8 cellular contexts compared by ENCODE assay signal in the genomic region with DNA sequence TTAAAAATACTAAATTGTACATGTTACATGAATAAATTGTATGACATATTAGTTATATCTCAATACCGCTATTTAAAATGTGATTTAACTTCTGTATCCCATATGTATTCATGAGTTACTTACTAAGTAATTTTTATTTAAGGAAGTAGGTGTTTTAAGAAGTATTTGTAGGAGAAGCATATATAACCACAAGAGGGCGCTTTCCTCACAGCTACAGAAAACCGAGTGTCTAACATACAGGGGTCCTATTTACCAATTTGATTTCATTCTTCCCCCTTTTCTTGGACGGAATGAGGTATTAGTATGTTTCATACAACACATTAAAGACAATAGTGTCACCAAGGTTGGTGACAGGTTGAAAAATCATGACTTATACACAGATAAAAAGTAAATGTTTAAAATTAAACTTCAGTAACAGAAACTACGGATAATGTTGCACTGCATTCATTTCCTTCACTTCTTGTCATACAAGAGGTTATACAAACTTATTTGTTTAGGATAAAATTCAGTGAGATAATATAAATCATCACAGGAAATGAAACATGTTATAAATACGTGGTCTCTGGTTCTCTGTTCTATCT.
A peak's percentile ranks its signal among the peaks of the same experiment; 100 is the strongest.
DNase-seq lines count a peak whose midpoint lies in the region; ATAC-seq and TF ChIP-seq lines count a peak whose summit lies in the region.

No MANE protein-coding gene starts in this region.

- peak; percentile 93 for TF ChIP-seq CTCF in SK-N-SH (IDR thresholded peaks at IDR 0.05)
- peak; percentile 91 for TF ChIP-seq CTCF in foreskin keratinocyte (conservative IDR thresholded peaks at IDR 0.05)

- H3K27me3 ChIP-seq in SK-N-SH (ENCODE audit: insufficient read depth), result no peaks in the 10 kb centered on the region
- no peaks in the 10 kb centered on the region for H3K27me3 ChIP-seq in foreskin keratinocyte

- 32% methylated on average over 6 of the region's 6 CpGs for WGBS in SK-N-SH (ENCODE audit: low lambda C conversion rate)

- H3K4me3 ChIP-seq in SK-N-SH (ENCODE audit: low read depth in 2 of 2, low read length in 1 of 2), result peak overlapping the region in 1 of 2 experiments; percentile 5; a peak in 1 of 4 replicates

- H3K27ac ChIP-seq in SK-N-SH (ENCODE audit: low read depth in 2 of 2, low read length in 1 of 2) (peak overlapping the region in 1 of 2 experiments; percentile 72; a peak in 2 of 4 replicates), foreskin keratinocyte (no peak overlapping the region)

- TF ChIP-seq EP300 in SK-N-SH (IDR thresholded peaks at IDR 0.05; ENCODE audit: borderline replicate concordance in 1 of 2, low read depth in 1 of 2, low read length in 1 of 2), result no peak

- no peaks in the 10 kb centered on the region for H4K20me1 ChIP-seq in SK-N-SH (ENCODE audit: insufficient read depth)

- H2AFZ ChIP-seq in SK-N-SH (ENCODE audit: low read depth), result no peak overlapping the region

- POLR2A ChIA-PET in SK-N-SH (lab: Yijun Ruan, JAX), result no interaction called here

- no peaks in the 10 kb centered on the region; a peak in 1 of 4 replicates for H3K4me1 ChIP-seq in SK-N-SH (ENCODE audit: control insufficient read depth in 1 of 2, insufficient read depth in 2 of 2, low read depth in 1 of 2, low read length in 1 of 2)
- no peaks in the 10 kb centered on the region for H3K4me1 ChIP-seq in foreskin keratinocyte

- CTCF ChIA-PET in SK-N-SH (lab: Yijun Ruan, JAX), result interaction anchor here (1.0 to 7.1 kb wide), 7 partner anchors 8 to 388 kb away, joined by 3 to 70 read pairs (median 3); no protein-coding TSS in a partner anchor

- peaks cover 9% of the 10 kb centered on the region for H3F3A ChIP-seq in SK-N-SH (replicated peaks; ENCODE audit: insufficient read depth)

- ATAC-seq in foreskin keratinocyte (no peak), HG02759 (IDR thresholded peaks at IDR 0.05; ENCODE audit: unreplicated experiment) (no peak), HG02938 (IDR thresholded peaks at IDR 0.05; ENCODE audit: unreplicated experiment) (no peak)

- no peaks in the 10 kb centered on the region for H3K9me2 ChIP-seq in SK-N-SH

- peaks cover 15% of the 10 kb centered on the region; the same call in 1 of the 2 replicates for H3K79me2 ChIP-seq in SK-N-SH (ENCODE audit: insufficient read depth)

- H3K36me3 ChIP-seq in SK-N-SH (replicated peaks in 1 of 2; ENCODE audit: control insufficient read depth in 1 of 2, insufficient read depth in 2 of 2, low read length in 1 of 2), result no peaks in the 10 kb centered on the region

- peak; percentile 67 for DNase-seq in EL
- peak; percentile 59 for DNase-seq in LoVo (ENCODE audit: low spot score)
- DNase-seq in SK-N-SH, result peak; percentile 57
- peak in 1 of 2 donors; percentile 5 for DNase-seq in foreskin keratinocyte
- peak; percentile 37 for DNase-seq in retina
- DNase-seq in hepatic stellate cell (ENCODE audit: low spot score), result no peak

- TF ChIP-seq RAD21 in SK-N-SH (IDR thresholded peaks at IDR 0.05; ENCODE audit: low read length), result peak; percentile 88

- no peak overlapping the region for H3K4me2 ChIP-seq in SK-N-SH

- no peaks in the 10 kb centered on the region for H3K9me3 ChIP-seq in SK-N-SH

- no peak overlapping the region for H3K9ac ChIP-seq in SK-N-SH

TF ChIP-seq in SK-N-SH, 30 proteins besides CTCF, POLR2A, EP300 and RAD21:
- TF ChIP-seq ELF1 (IDR thresholded peaks at IDR 0.05) (no peak), SMC3 (IDR thresholded peaks at IDR 0.05; ENCODE audit: low read depth, low read length) (peak; percentile 74), FOSL2 (IDR thresholded peaks at IDR 0.05; ENCODE audit: borderline replicate concordance, low read depth) (no peak)
